ENCODE assay signal across 8 cellular contexts in the genomic region with DNA sequence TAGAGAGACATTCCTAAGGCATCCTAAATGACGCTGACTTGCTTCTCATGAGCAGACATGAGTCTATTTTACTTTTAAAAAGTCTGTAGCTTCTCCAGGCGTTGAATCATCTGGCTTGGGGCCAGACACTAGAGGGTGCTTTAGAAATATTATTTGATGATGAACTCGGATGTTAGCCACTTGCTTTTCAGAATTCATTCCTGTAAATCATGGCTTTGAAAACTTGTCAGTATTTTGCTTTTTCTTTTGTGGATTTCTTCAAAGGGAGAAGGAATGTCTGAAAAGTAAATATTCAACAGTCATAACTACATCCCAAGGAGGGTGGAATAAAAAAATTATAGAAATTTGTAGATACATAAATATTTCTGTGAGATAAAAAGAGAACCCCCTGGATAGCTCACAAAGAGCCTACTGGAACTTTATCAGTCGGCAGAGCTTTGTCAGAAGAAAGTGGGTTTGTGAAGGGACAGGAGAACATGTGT.
A peak's percentile ranks its signal among the peaks of the same experiment; 100 is the strongest.
DNase-seq lines count a peak whose midpoint lies in the region; ATAC-seq and TF ChIP-seq lines count a peak whose summit lies in the region.

No MANE protein-coding gene starts in this region.

- 34% methylated on average over 4 of the region's 4 CpGs for WGBS in liver

- H3K36me3 ChIP-seq in A673 (ENCODE audit: insufficient read depth, low read length, poor library complexity, severe bottlenecking) (no peaks in the 10 kb centered on the region), brain microvascular endothelial cell (replicated peaks) (no peaks in the 10 kb centered on the region), liver (ENCODE audit: control insufficient read depth in 4 of 4, insufficient read depth in 3 of 4, low read depth in 1 of 4, low read length in 3 of 4) (no peaks in the 10 kb centered on the region)

- TF ChIP-seq CTCF in A673 (conservative IDR thresholded peaks at IDR 0.05; ENCODE audit: low read depth, low read length) (peak; percentile 25; the same call in 1 of the 2 replicates), brain microvascular endothelial cell (IDR thresholded peaks at IDR 0.05; ENCODE audit: low read depth, low read length, missing control alignments) (peak; percentile 42), liver (IDR thresholded peaks at IDR 0.05; ENCODE audit: low read depth, low read length, missing input control) (peak; percentile 15)

- BruUV-seq in A673 (replicated peaks; lab: Mats Ljungman, UMichigan), result no TSS peak

- peak; percentile 60 to 69 for TF ChIP-seq RAD21 in liver (IDR thresholded peaks at IDR 0.05)

- H3K9ac ChIP-seq in liver (ENCODE audit: low read depth in 1 of 2, low read length in 2 of 2), result no peak overlapping the region

- POLR2A ChIA-PET in A673 (lab: Charles Lee; ENCODE audit: low non-redundant PET), result no interaction called here

- H3K4me1 ChIP-seq in A673 (ENCODE audit: insufficient read depth, low read length, poor library complexity, severe bottlenecking) (no peaks in the 10 kb centered on the region), liver (ENCODE audit: control insufficient read depth in 4 of 4, insufficient read depth in 4 of 4, low read length in 3 of 4) (peaks cover 0 to 18% (median 10%) of the 10 kb centered on the region in 4 donors)

- H3K9me3 ChIP-seq in A673 (ENCODE audit: low read depth, low read length, poor library complexity, severe bottlenecking), result no peaks in the 10 kb centered on the region
- no peaks in the 10 kb centered on the region for H3K9me3 ChIP-seq in liver (ENCODE audit: control insufficient read depth in 4 of 4, low read length in 3 of 4)

- H3K4me3 ChIP-seq in A673 (ENCODE audit: low read depth, low read length, poor library complexity, severe bottlenecking) (no peak overlapping the region), brain microvascular endothelial cell (ENCODE audit: low read depth, low read length) (no peak overlapping the region), liver (ENCODE audit: low read depth in 1 of 3, low read length in 3 of 3) (no peak overlapping the region)

- H3K27me3 ChIP-seq in A673 (replicated peaks; ENCODE audit: insufficient read depth, low read depth, low read length, poor library complexity), result peaks cover 25% of the 10 kb centered on the region
- no peaks in the 10 kb centered on the region for H3K27me3 ChIP-seq in brain microvascular endothelial cell (replicated peaks)
- no peaks in the 10 kb centered on the region for H3K27me3 ChIP-seq in liver (ENCODE audit: control insufficient read depth in 4 of 4, insufficient read depth in 4 of 4, low read length in 3 of 4)

- ATAC-seq in HG03108 (IDR thresholded peaks at IDR 0.05; ENCODE audit: unreplicated experiment), result no peak

- intact Hi-C loops in A673 (cut with micrococcal nuclease; ENCODE audit: unreplicated experiment), result no loop called here

- no peak overlapping the region for H3K27ac ChIP-seq in A673 (ENCODE audit: low read depth, low read length, poor library complexity, severe bottlenecking)
- H3K27ac ChIP-seq in brain microvascular endothelial cell, result peak overlapping the region; percentile 56
- no peak overlapping the region for H3K27ac ChIP-seq in liver (ENCODE audit: low read depth in 1 of 2, low read length in 2 of 2)

- CTCF ChIA-PET in A673 (lab: Charles Lee), result no interaction called here

- peak; percentile 72 for DNase-seq in A673 (ENCODE audit: low spot score)
- peak; percentile 21 for DNase-seq in NAMALWA (ENCODE audit: low spot score)
- peak; percentile 98 for DNase-seq in brain microvascular endothelial cell
- no peak for DNase-seq in NCI-H774 (lab: John Stamatoyannopoulos, UW)
- no peak for DNase-seq in GF-D8 (lab: John Stamatoyannopoulos, UW)
- DNase-seq in NCI-H2227 treated with DMSO at 0.1 percent for 48 hours (lab: John Stamatoyannopoulos, UW), result no peak

- in situ Hi-C loops in brain microvascular endothelial cell (cut with HindIII; ENCODE audit: low pct_ligation_motif_present, low sequenced_read_pairs), result no loop called here

TF ChIP-seq in liver, 16 proteins besides CTCF, POLR2A, EP300 and RAD21:
- TF ChIP-seq GABPA (IDR thresholded peaks at IDR 0.05 in 1 of 2, conservative IDR thresholded peaks at IDR 0.05 in 1 of 2) (no peak), HNF4A (conservative IDR thresholded peaks at IDR 0.05) (no peak), RXRA (IDR thresholded peaks at IDR 0.05) (no peak), HNF4G (IDR thresholded peaks at IDR 0.05) (no peak), FOXA1 (IDR thresholded peaks at IDR 0.05) (no peak), YY1 (IDR thresholded peaks at IDR 0.05) (no peak), EGR1 (IDR thresholded peaks at IDR 0.05; ENCODE audit: low read depth in 2 of 2) (no peak), JUND (IDR thresholded peaks at IDR 0.05) (no peak), FOXA2 (IDR thresholded peaks at IDR 0.05) (no peak)
- TF ChIP-seq, protein P1, sequence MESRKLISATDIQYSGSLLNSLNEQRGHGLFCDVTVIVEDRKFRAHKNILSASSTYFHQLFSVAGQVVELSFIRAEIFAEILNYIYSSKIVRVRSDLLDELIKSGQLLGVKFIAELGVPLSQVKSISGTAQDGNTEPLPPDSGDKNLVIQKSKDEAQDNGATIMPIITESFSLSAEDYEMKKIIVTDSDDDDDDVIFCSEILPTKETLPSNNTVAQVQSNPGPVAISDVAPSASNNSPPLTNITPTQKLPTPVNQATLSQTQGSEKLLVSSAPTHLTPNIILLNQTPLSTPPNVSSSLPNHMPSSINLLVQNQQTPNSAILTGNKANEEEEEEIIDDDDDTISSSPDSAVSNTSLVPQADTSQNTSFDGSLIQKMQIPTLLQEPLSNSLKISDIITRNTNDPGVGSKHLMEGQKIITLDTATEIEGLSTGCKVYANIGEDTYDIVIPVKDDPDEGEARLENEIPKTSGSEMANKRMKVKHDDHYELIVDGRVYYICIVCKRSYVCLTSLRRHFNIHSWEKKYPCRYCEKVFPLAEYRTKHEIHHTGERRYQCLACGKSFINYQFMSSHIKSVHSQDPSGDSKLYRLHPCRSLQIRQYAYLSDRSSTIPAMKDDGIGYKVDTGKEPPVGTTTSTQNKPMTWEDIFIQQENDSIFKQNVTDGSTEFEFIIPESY (IDR thresholded peaks at IDR 0.05), result no peak
- TF ChIP-seq, protein P2, sequence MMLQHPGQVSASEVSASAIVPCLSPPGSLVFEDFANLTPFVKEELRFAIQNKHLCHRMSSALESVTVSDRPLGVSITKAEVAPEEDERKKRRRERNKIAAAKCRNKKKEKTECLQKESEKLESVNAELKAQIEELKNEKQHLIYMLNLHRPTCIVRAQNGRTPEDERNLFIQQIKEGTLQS (IDR thresholded peaks at IDR 0.05), result no peak
- TF ChIP-seq, protein P3, sequence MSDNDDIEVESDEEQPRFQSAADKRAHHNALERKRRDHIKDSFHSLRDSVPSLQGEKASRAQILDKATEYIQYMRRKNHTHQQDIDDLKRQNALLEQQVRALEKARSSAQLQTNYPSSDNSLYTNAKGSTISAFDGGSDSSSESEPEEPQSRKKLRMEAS (IDR thresholded peaks at IDR 0.05), result no peak

Comparison
In these comparisons a context has a peak if more than half of its experiments do, and no peak if none do; other contexts are left out.
1. DNase-seq: peak in A673 (single experiment), NAMALWA (single experiment) and brain microvascular endothelial cell (single experiment); none in NCI-H774 (single experiment), GF-D8 (single experiment) and NCI-H2227 treated with DMSO at 0.1 percent for 48 hours (single experiment).
2. Peak in every context shown above with its lines, with median percentiles within 50 percentile points of each other: CTCF ChIP-seq.